10 cellular contexts compared by ENCODE assay signal in genomic region chr2:215973954-215974699, GRCh38. TPM values are rescaled to one million over a fixed set of nuclear protein-coding genes. Genes with fewer than 3 reads are reported as not detected.
DNase-seq lines count a peak whose midpoint lies in the region; ATAC-seq, FAIRE-seq and TF ChIP-seq lines count a peak whose summit lies in the region.
"Had no signal": no experiment of that assay in that cellular context is flagged by ENCODE, and none has a peak within 500 bp of the region (broad histone marks: within the 10 kb centered on the region; RNA-seq: fewer than 3 reads in every experiment).

No MANE protein-coding gene starts in this region.

- H3K4me1 ChIP-seq in thoracic aorta (ENCODE audit: control insufficient read depth in 1 of 2, low read depth in 2 of 2), result peaks cover 8 to 21% of the 10 kb centered on the region in 2 donors
- peaks cover 0 to 3% of the 10 kb centered on the region in 2 donors for H3K4me1 ChIP-seq in kidney (ENCODE audit: control insufficient read depth in 1 of 2, insufficient read depth in 1 of 2, low read depth in 1 of 2, low read length in 2 of 2)
- H3K4me1 ChIP-seq: thyroid gland had no signal

- DNase-seq in NCI-H2029 (lab: John Stamatoyannopoulos, UW) (peak; percentile 31), NCI-H2029 treated with DMSO at 0.1 percent for 48 hours (lab: John Stamatoyannopoulos, UW) (no peak), RPMI7951 (ENCODE audit: low read depth) (peak; percentile 44), glutamatergic neuron (no peak), thoracic aorta (ENCODE audit: low spot score) (no peak), kidney (no peak), GM12891 (ENCODE audit: insufficient read length, low spot score) (no peak)
- DNase-seq: activated gamma-delta T cell, thyroid gland had no signal

- intact Hi-C loops in kidney (cut with DNase I), result no loop called here

- H3K36me3 ChIP-seq in thoracic aorta (no peaks in the 10 kb centered on the region), kidney (ENCODE audit: control insufficient read depth in 1 of 2, insufficient read depth in 2 of 2, low read length in 2 of 2) (peaks cover 0 to 2% of the 10 kb centered on the region in 2 donors)
- H3K36me3 ChIP-seq: thyroid gland had no signal

- H3K27ac ChIP-seq in thoracic aorta (peak overlapping the region in 1 of 2 donors; percentile 8), kidney (ENCODE audit: low read depth in 2 of 2, low read length in 2 of 2) (no peak overlapping the region)
- H3K27ac ChIP-seq: thyroid gland had no signal

- H3K36me3 Mint-ChIP-seq in glutamatergic neuron (ENCODE audit: unreplicated experiment), result peaks cover 14% of the 10 kb centered on the region

- ATAC-seq in thoracic aorta (ENCODE audit: insufficient number of reproducible peaks, low FRiP score, low read depth), result peak; percentile 36
- no peak for ATAC-seq in HG03159 (IDR thresholded peaks at IDR 0.05; ENCODE audit: unreplicated experiment)

- peak overlapping the region; percentile 76 for H3K27ac Mint-ChIP-seq in glutamatergic neuron (ENCODE audit: unreplicated experiment)

- H3K27me3 ChIP-seq in thoracic aorta (replicated peaks; ENCODE audit: insufficient read depth), result no peaks in the 10 kb centered on the region
- H3K27me3 ChIP-seq: thyroid gland had no signal

- peaks cover 13% of the 10 kb centered on the region for H3K9me3 Mint-ChIP-seq in glutamatergic neuron (ENCODE audit: unreplicated experiment)

- FAIRE-seq in kidney (lab: Jason Lieb, UNC) (no peak), GM12891 (lab: Jason Lieb, UNC) (no peak)

- no peaks in the 10 kb centered on the region for H3K9me3 ChIP-seq in thoracic aorta
- no peaks in the 10 kb centered on the region for H3K9me3 ChIP-seq in kidney (ENCODE audit: control insufficient read depth in 1 of 2, low read length in 2 of 2)
- H3K9me3 ChIP-seq: thyroid gland had no signal

- TF ChIP-seq CTCF in glutamatergic neuron (IDR thresholded peaks at IDR 0.05; ENCODE audit: partially characterized antibody, unreplicated experiment), result no peak
- no peak for TF ChIP-seq CTCF in thoracic aorta (IDR thresholded peaks at IDR 0.05)
- no peak for TF ChIP-seq CTCF in kidney (IDR thresholded peaks at IDR 0.05; ENCODE audit: borderline replicate concordance, extremely low read depth, insufficient read depth)

- H3K4me3 Mint-ChIP-seq in glutamatergic neuron (ENCODE audit: unreplicated experiment), result no peak overlapping the region

- peaks cover 4% of the 10 kb centered on the region for H3K27me3 Mint-ChIP-seq in glutamatergic neuron (ENCODE audit: unreplicated experiment)

- H3K4me3 ChIP-seq in thoracic aorta, result no peak overlapping the region
- H3K4me3 ChIP-seq in kidney (ENCODE audit: low read length in 2 of 2), result no peak overlapping the region
- H3K4me3 ChIP-seq: thyroid gland had no signal

- H3K9ac ChIP-seq in kidney (ENCODE audit: low read length in 2 of 2), result no peak overlapping the region

- peaks cover 36% of the 10 kb centered on the region for H3K4me1 Mint-ChIP-seq in glutamatergic neuron (ENCODE audit: low read depth, unreplicated experiment)

- TF ChIP-seq POLR2A in GM12891 (IDR thresholded peaks at IDR 0.05; ENCODE audit: low read depth, low read length), result no peak

TF ChIP-seq in GM12891, 5 proteins besides CTCF, POLR2A, EP300 and RAD21:
- no peak for TF ChIP-seq PAX5 (IDR thresholded peaks at IDR 0.05; ENCODE audit: insufficient read depth, low read length, severe bottlenecking)
- TF ChIP-seq TAF1 (IDR thresholded peaks at IDR 0.05; ENCODE audit: low read depth, low read length), result no peak
- no peak for TF ChIP-seq SPI1 (IDR thresholded peaks at IDR 0.05; ENCODE audit: low read depth, low read length)
- no peak for TF ChIP-seq POU2F2 (IDR thresholded peaks at IDR 0.05; ENCODE audit: low read depth, low read length)
- TF ChIP-seq POLR2AphosphoS5 (IDR thresholded peaks at IDR 0.05; ENCODE audit: low read depth, low read length), result no peak

RNA-seq across cellular contexts. Expression of gene MREG, which starts 39.2 kb away (rescaled TPM):
- 4.6 and 5.7 TPM in 2 replicates for total RNA-seq in RPMI7951 (2014; rRNA removed; shearing (Covaris generic))
- total RNA-seq in glutamatergic neuron (ENCODE audit: unreplicated experiment), result 48.4 TPM
- 10 to 100 TPM in 1 of 2 donors, 1 to 10 TPM in 1; 1.6 to 10.7 TPM for total RNA-seq in thoracic aorta
- 16.7 TPM for total RNA-seq in kidney
- 3.6 TPM for polyA plus RNA-seq in kidney (ENCODE audit: insufficient read depth, low read depth, low replicate concordance)
- 24.3 TPM for polyA plus RNA-seq in GM12891 (2012; ENCODE audit: low read depth, missing spikeins)

Comparison
In these comparisons a context has a peak if more than half of its experiments do, and no peak if none do; other contexts are left out.
1. DNase-seq: peak in NCI-H2029 (single experiment) and RPMI7951 (single experiment); none in NCI-H2029 treated with DMSO at 0.1 percent for 48 hours (single experiment), glutamatergic neuron (single experiment), thoracic aorta (single experiment), kidney (single experiment) and GM12891 (single experiment).